ENCODE assay signal across 23 cellular contexts in genomic region chr13:19158526-19158925, GRCh38. TPM values are rescaled to one million over a fixed set of nuclear protein-coding genes. Genes with fewer than 3 reads are reported as not detected.
"Had no signal": no experiment of that assay in that cellular context is flagged by ENCODE, and none has a peak within 500 bp of the region (broad histone marks: within the 10 kb centered on the region; RNA-seq: fewer than 3 reads in every experiment).

No MANE protein-coding gene starts in this region.

- H3K9me3 ChIP-seq: MG63, SJSA1 had no signal

- H3K36me3 ChIP-seq: MG63, SJSA1 had no signal

- ATAC-seq: HepG2 had no signal

- H3K27ac ChIP-seq: SJSA1, SK-N-MC had no signal

- H3K4me1 ChIP-seq: SJSA1 had no signal

- H3K4me3 ChIP-seq: MG63, SJSA1, SK-N-MC had no signal

- H3K27me3 ChIP-seq: MG63, SJSA1 had no signal

- DNase-seq: IMR-90, Karpas-422, KG1, MG63, NCI-H1092, NCI-H1105 treated with DMSO at 0.1 percent for 48 hours, NCI-H1417 treated with DMSO at 0.1 percent for 48 hours, NCI-H146, NCI-H1694 treated with DMSO at 0.1 percent for 48 hours, NCI-H1930, NCI-H2081, NCI-H2107, NCI-H2227 treated with DMSO at 0.1 percent for 48 hours, NCI-H524, NCI-H526 treated with DMSO at 0.1 percent for 48 hours, NCI-H748 treated with DMSO at 0.1 percent for 48 hours, Right ventricle myocardium superior, RPMI8226, SIG-M5 had no signal

RNA-seq across cellular contexts. Expression of gene TUBA3C, which starts 23.1 kb away (rescaled TPM):
- total RNA-seq: HepG2, IMR-90, NCI-H460, SJSA1 had no signal
- polyA plus RNA-seq: HepG2, IMR-90 had no signal
